ENCODE assay signal across 8 cellular contexts in genomic region chr6:28657756-28658465, GRCh38.
DNase-seq lines count a peak whose midpoint lies in the region; ATAC-seq and TF ChIP-seq lines count a peak whose summit lies in the region.

No MANE protein-coding gene starts in this region.

- H3K27me3 ChIP-seq in PC-9 (ENCODE audit: insufficient read depth, low read depth) (no peaks in the 10 kb centered on the region), osteoblast (ENCODE audit: insufficient read depth, low read length) (peaks cover 9% of the 10 kb centered on the region)

- peaks cover 23% of the 10 kb centered on the region; the same call in 1 of the 2 replicates for H3F3A ChIP-seq in PC-9 (ENCODE audit: insufficient read depth, low read depth)

- peak overlapping the region; percentile 98 for H3K4me2 ChIP-seq in PC-9
- peak overlapping the region; percentile 98 for H3K4me2 ChIP-seq in osteoblast (ENCODE audit: insufficient read depth, low read length)

- peak overlapping the region; percentile 75 for H3K4me3 ChIP-seq in GM08714 (ENCODE audit: low read length)
- peak overlapping the region; percentile 88 for H3K4me3 ChIP-seq in PC-9
- H3K4me3 ChIP-seq in osteoblast (ENCODE audit: insufficient read depth, low read length): peak overlapping the region; percentile 75

- DNase-seq in PC-9 (peak; percentile 49 to 60), foreskin melanocyte (peak; percentile 60), osteoblast (ENCODE audit: insufficient read length, low spot score, missing footprints) (peak; percentile 87), NCI-H1048 (lab: John Stamatoyannopoulos, UW) (no peak)
- peak; percentile 56 for DNase-seq in activated naive CD4-positive, alpha-beta T cell treated with Interleukin-2 at 50 U/mL for 16 hours

- CTCF ChIA-PET in PC-9 (lab: Charles Lee): interaction anchor here (0.7 kb wide), 1 partner anchor 290 kb away, joined by 3 read pairs; no protein-coding TSS in a partner anchor

- no peaks in the 10 kb centered on the region for H3K79me2 ChIP-seq in PC-9 (ENCODE audit: low read depth)
- no peaks in the 10 kb centered on the region for H3K79me2 ChIP-seq in osteoblast (ENCODE audit: insufficient read depth, low read length)

- H2AFZ ChIP-seq in PC-9 (peak overlapping the region; percentile 84), osteoblast (ENCODE audit: low read length) (peak overlapping the region; percentile 56)

- intact Hi-C loops in PC-9 (cut with micrococcal nuclease; ENCODE audit: unreplicated experiment): loop anchor here (1.0 to 10.0 kb wide), 3 partner anchors 51 to 163 kb away; a partner anchor contains a TSS

- peaks cover 17% of the 10 kb centered on the region for H3K4me1 ChIP-seq in PC-9 (replicated peaks; ENCODE audit: insufficient read depth)
- H3K4me1 ChIP-seq in osteoblast (ENCODE audit: insufficient read depth, low read length): peaks cover 16% of the 10 kb centered on the region

- ATAC-seq in HG03521 (IDR thresholded peaks at IDR 0.05; ENCODE audit: unreplicated experiment) (peak; percentile 48), HG02571 (IDR thresholded peaks at IDR 0.05; ENCODE audit: unreplicated experiment) (no peak)

- no peak for TF ChIP-seq CTCF in PC-9 (conservative IDR thresholded peaks at IDR 0.05)
- no peak for TF ChIP-seq CTCF in osteoblast (IDR thresholded peaks at IDR 0.05; ENCODE audit: extremely low read depth, low read depth, low read length)

- H3K9me2 ChIP-seq in PC-9 (ENCODE audit: insufficient read depth): no peaks in the 10 kb centered on the region

- no peaks in the 10 kb centered on the region for H3K36me3 ChIP-seq in PC-9 (ENCODE audit: low read depth)
- H3K36me3 ChIP-seq in osteoblast (ENCODE audit: insufficient read depth, low read length): no peaks in the 10 kb centered on the region

- H3K9me3 ChIP-seq in PC-9 (ENCODE audit: insufficient read depth, low read depth) (no peaks in the 10 kb centered on the region), osteoblast (ENCODE audit: low read depth, low read length) (no peaks in the 10 kb centered on the region)

- POLR2A ChIA-PET in PC-9 (lab: Charles Lee; ENCODE audit: unreplicated experiment): no interaction called here

- H4K20me1 ChIP-seq in PC-9 (ENCODE audit: insufficient read depth) (no peaks in the 10 kb centered on the region), osteoblast (ENCODE audit: insufficient read depth, low read length) (no peaks in the 10 kb centered on the region)

- BruUV-seq in PC-9 (replicated peaks; lab: Mats Ljungman, UMichigan): no TSS peak

- H3K27ac ChIP-seq in PC-9 (no peak overlapping the region), osteoblast (ENCODE audit: low read depth, low read length) (no peak overlapping the region)
